11 cellular contexts compared by ENCODE assay signal in the genomic region with DNA sequence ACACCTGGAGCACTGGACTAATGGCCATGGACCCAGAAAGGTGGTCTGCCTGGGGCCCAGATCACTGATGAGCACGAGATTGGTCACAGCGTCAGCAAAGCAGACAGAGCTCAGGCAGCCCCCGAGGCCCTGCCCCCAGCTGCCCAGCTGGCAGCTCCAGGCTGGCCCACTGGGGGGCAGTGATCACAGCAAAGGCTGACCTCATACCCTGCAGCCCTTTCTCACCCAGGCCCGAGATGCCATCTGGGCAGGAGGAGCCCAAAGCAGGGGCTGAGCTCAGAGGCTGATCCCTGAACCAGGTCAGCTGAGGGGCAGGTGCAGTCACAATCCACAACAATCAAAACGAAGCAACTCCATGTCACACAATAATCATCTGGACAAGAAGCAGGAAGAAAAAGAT. TPM values are rescaled to one million over a fixed set of nuclear protein-coding genes. Genes with fewer than 3 reads are reported as not detected.
DNase-seq lines count a peak whose midpoint lies in the region; ATAC-seq and TF ChIP-seq lines count a peak whose summit lies in the region.
"Had no signal": no experiment of that assay in that cellular context is flagged by ENCODE, and none has a peak within 500 bp of the region (broad histone marks: within the 10 kb centered on the region; RNA-seq: fewer than 3 reads in every experiment).

No MANE protein-coding gene starts in this region.

- no peak overlapping the region for H3K4me3 Mint-ChIP-seq in activated naive CD8-positive, alpha-beta T cell treated with anti-CD3 and anti-CD28 coated beads for 36 hours
- H3K4me3 Mint-ChIP-seq in activated naive CD8-positive, alpha-beta T cell treated with anti-CD3 and anti-CD28 coated beads, Interleukin-2, amount 50 U/mL, for 24 hours: no peak overlapping the region
- no peak overlapping the region for H3K4me3 Mint-ChIP-seq in CD4-positive, alpha-beta memory T cell
- no peak overlapping the region for H3K4me3 Mint-ChIP-seq in activated T-helper 2 cell treated with anti-CD3 and anti-CD28 coated beads, Interferon-gamma antibody, Interleukin-2, Interleukin-4, amounts not matched to agents 10 μg/mL and 5 μg/mL and 100 μg/mL, durations not matched to agents 14 hours and 24 hours and 36 hours (ENCODE audit: low read depth)

- ATAC-seq in activated naive CD8-positive, alpha-beta T cell treated with anti-CD3 and anti-CD28 coated beads, Interleukin-2, amount 50 U/mL, for 24 hours: no peak

- no peak overlapping the region for H3K27ac Mint-ChIP-seq in activated naive CD8-positive, alpha-beta T cell treated with anti-CD3 and anti-CD28 coated beads for 36 hours
- H3K27ac Mint-ChIP-seq in activated naive CD8-positive, alpha-beta T cell treated with anti-CD3 and anti-CD28 coated beads, Interleukin-2, amount 50 U/mL, for 24 hours: no peak overlapping the region
- H3K27ac Mint-ChIP-seq in CD4-positive, alpha-beta memory T cell: peak overlapping the region in 3 of 7 donors; percentile 35 to 92 (median 79)
- H3K27ac Mint-ChIP-seq in activated T-helper 2 cell treated with anti-CD3 and anti-CD28 coated beads, Interferon-gamma antibody, Interleukin-2, Interleukin-4, amounts not matched to agents 10 μg/mL and 5 μg/mL and 100 μg/mL, durations not matched to agents 14 hours and 24 hours and 36 hours: no peak overlapping the region

- TF ChIP-seq POLR2A in erythroblast (IDR thresholded peaks at IDR 0.05; ENCODE audit: low read length): no peak
- TF ChIP-seq POLR2A in testis (IDR thresholded peaks at IDR 0.05): no peak

- H3K27ac ChIP-seq in testis: no peak overlapping the region
- H3K27ac ChIP-seq in CD4-positive, alpha-beta memory T cell (ENCODE audit: low read depth, low read length): no peak overlapping the region
- H3K27ac ChIP-seq: colonic mucosa had no signal

- H3K4me1 ChIP-seq in testis: no peaks in the 10 kb centered on the region
- peaks cover 5% of the 10 kb centered on the region for H3K4me1 ChIP-seq in CD4-positive, alpha-beta memory T cell (ENCODE audit: insufficient read depth, low read length)
- H3K4me1 ChIP-seq: colonic mucosa had no signal

- H3K36me3 ChIP-seq in testis (ENCODE audit: low read depth, missing control alignments): no peaks in the 10 kb centered on the region
- no peaks in the 10 kb centered on the region for H3K36me3 ChIP-seq in CD4-positive, alpha-beta memory T cell (ENCODE audit: insufficient read depth, low read length)
- H3K36me3 ChIP-seq: colonic mucosa had no signal

- POLR2A ChIA-PET in CD4-positive, alpha-beta memory T cell (lab: Charles Lee; ENCODE audit: partially characterized antibody): interaction anchor here (1.1 to 3.0 kb wide), 3 partner anchors 11 to 114 kb away, joined by 3 to 15 read pairs (median 4); partner anchors contain the start of genes DYNLRB1 and PIGU

- CTCF ChIA-PET in CD4-positive, alpha-beta memory T cell (lab: Charles Lee; ENCODE audit: partially characterized antibody): interaction anchor here (1.3 to 1.8 kb wide), 4 partner anchors 10 to 208 kb away, joined by 4 to 6 read pairs (median 4); no protein-coding TSS in a partner anchor

- H3K36me3 Mint-ChIP-seq in activated naive CD8-positive, alpha-beta T cell treated with anti-CD3 and anti-CD28 coated beads for 36 hours: peaks cover 3% of the 10 kb centered on the region
- H3K36me3 Mint-ChIP-seq in activated naive CD8-positive, alpha-beta T cell treated with anti-CD3 and anti-CD28 coated beads, Interleukin-2, amount 50 U/mL, for 24 hours (ENCODE audit: low read depth): peaks cover 2% of the 10 kb centered on the region
- peaks cover 0 to 10% of the 10 kb centered on the region in 2 donors for H3K36me3 Mint-ChIP-seq in CD4-positive, alpha-beta memory T cell
- peaks cover 2% of the 10 kb centered on the region for H3K36me3 Mint-ChIP-seq in activated T-helper 2 cell treated with anti-CD3 and anti-CD28 coated beads, Interferon-gamma antibody, Interleukin-2, Interleukin-4, amounts not matched to agents 10 μg/mL and 5 μg/mL and 100 μg/mL, durations not matched to agents 14 hours and 24 hours and 36 hours (ENCODE audit: low read depth)

- H3K27me3 ChIP-seq in testis: no peaks in the 10 kb centered on the region
- no peaks in the 10 kb centered on the region for H3K27me3 ChIP-seq in CD4-positive, alpha-beta memory T cell (ENCODE audit: insufficient read depth, low read length)
- H3K27me3 ChIP-seq: colonic mucosa had no signal

- intact Hi-C loops in testis (cut with DNase I; ENCODE audit: low total_unique reads): no loop called here
- intact Hi-C loops in CD4-positive, alpha-beta memory T cell (cut with micrococcal nuclease): no loop called here
- intact Hi-C loops in activated T-helper 2 cell treated with anti-CD3 and anti-CD28 coated beads, Interferon-gamma antibody, Interleukin-2, Interleukin-4, amounts not matched to agents 10 μg/mL and 5 μg/mL and 100 μg/mL, durations not matched to agents 14 hours and 24 hours and 36 hours (cut with micrococcal nuclease): no loop called here

- H3K27me3 Mint-ChIP-seq in activated naive CD8-positive, alpha-beta T cell treated with anti-CD3 and anti-CD28 coated beads for 36 hours: no peaks in the 10 kb centered on the region
- no peaks in the 10 kb centered on the region for H3K27me3 Mint-ChIP-seq in activated naive CD8-positive, alpha-beta T cell treated with anti-CD3 and anti-CD28 coated beads, Interleukin-2, amount 50 U/mL, for 24 hours
- H3K27me3 Mint-ChIP-seq in CD4-positive, alpha-beta memory T cell: no peaks in the 10 kb centered on the region
- H3K27me3 Mint-ChIP-seq in activated T-helper 2 cell treated with anti-CD3 and anti-CD28 coated beads, Interferon-gamma antibody, Interleukin-2, Interleukin-4, amounts not matched to agents 10 μg/mL and 5 μg/mL and 100 μg/mL, durations not matched to agents 14 hours and 24 hours and 36 hours (ENCODE audit: low read depth): no peaks in the 10 kb centered on the region

- peaks cover 4% of the 10 kb centered on the region for H3K4me1 Mint-ChIP-seq in activated naive CD8-positive, alpha-beta T cell treated with anti-CD3 and anti-CD28 coated beads for 36 hours
- peaks cover 8% of the 10 kb centered on the region for H3K4me1 Mint-ChIP-seq in activated naive CD8-positive, alpha-beta T cell treated with anti-CD3 and anti-CD28 coated beads, Interleukin-2, amount 50 U/mL, for 24 hours
- H3K4me1 Mint-ChIP-seq in CD4-positive, alpha-beta memory T cell: peaks cover 5 to 26% (median 9%) of the 10 kb centered on the region in 4 donors
- H3K4me1 Mint-ChIP-seq in activated T-helper 2 cell treated with anti-CD3 and anti-CD28 coated beads, Interferon-gamma antibody, Interleukin-2, Interleukin-4, amounts not matched to agents 10 μg/mL and 5 μg/mL and 100 μg/mL, durations not matched to agents 14 hours and 24 hours and 36 hours (ENCODE audit: low read depth): peaks cover 5% of the 10 kb centered on the region

- H3K4me3 ChIP-seq in testis: no peak overlapping the region
- H3K4me3 ChIP-seq in CD4-positive, alpha-beta memory T cell (ENCODE audit: low read length in 2 of 2): no peak overlapping the region
- H3K4me3 ChIP-seq: colonic mucosa, skin epidermis had no signal

- H3K9me3 ChIP-seq in testis: no peaks in the 10 kb centered on the region
- no peaks in the 10 kb centered on the region for H3K9me3 ChIP-seq in CD4-positive, alpha-beta memory T cell (ENCODE audit: control insufficient read depth in 1 of 2, low read length in 2 of 2)
- H3K9me3 ChIP-seq: colonic mucosa had no signal

- DNase-seq in activated naive CD8-positive, alpha-beta T cell treated with anti-CD3 and anti-CD28 coated beads for 36 hours: peak; percentile 28
- DNase-seq in activated naive CD8-positive, alpha-beta T cell treated with anti-CD3 and anti-CD28 coated beads, Interleukin-2, amount 50 U/mL, for 24 hours: no peak
- peak; percentile 33 for DNase-seq in NCI-H510A treated with DMSO at 0.1 percent for 48 hours (lab: John Stamatoyannopoulos, UW)
- peak; percentile 29 to 38 for DNase-seq in erythroblast (lab: John Stamatoyannopoulos, UW)
- DNase-seq in testis: no peak
- no peak for DNase-seq in CD4-positive, alpha-beta memory T cell
- no peak for DNase-seq in NCI-H446 treated with DMSO at 0.1 percent for 48 hours (lab: John Stamatoyannopoulos, UW)
- no peak for DNase-seq in activated T-helper 2 cell treated with anti-CD3 and anti-CD28 coated beads, Interferon-gamma antibody, Interleukin-2, Interleukin-4, amounts not matched to agents 10 μg/mL and 5 μg/mL and 100 μg/mL, durations not matched to agents 14 hours and 24 hours and 36 hours (ENCODE audit: low spot score)
- DNase-seq: colonic mucosa, NCI-H2081 had no signal

- WGBS in testis, 2 donors: 69 to 83% methylated on average over 4 to 5 of the region's 5 CpGs

- peak in 2 of 3 experiments; percentile 16 to 30 for TF ChIP-seq CTCF in testis (IDR thresholded peaks at IDR 0.05)

- H3K9me3 Mint-ChIP-seq in activated naive CD8-positive, alpha-beta T cell treated with anti-CD3 and anti-CD28 coated beads for 36 hours: no peaks in the 10 kb centered on the region
- H3K9me3 Mint-ChIP-seq in activated naive CD8-positive, alpha-beta T cell treated with anti-CD3 and anti-CD28 coated beads, Interleukin-2, amount 50 U/mL, for 24 hours: no peaks in the 10 kb centered on the region
- peaks cover 0 to 2% (median 0%) of the 10 kb centered on the region in 8 donors for H3K9me3 Mint-ChIP-seq in CD4-positive, alpha-beta memory T cell
- H3K9me3 Mint-ChIP-seq in activated T-helper 2 cell treated with anti-CD3 and anti-CD28 coated beads, Interferon-gamma antibody, Interleukin-2, Interleukin-4, amounts not matched to agents 10 μg/mL and 5 μg/mL and 100 μg/mL, durations not matched to agents 14 hours and 24 hours and 36 hours: no peaks in the 10 kb centered on the region

RNA-seq across cellular contexts. Expression of gene MAP1LC3A, which starts 4.1 kb away (rescaled TPM):
- total RNA-seq in activated naive CD8-positive, alpha-beta T cell treated with anti-CD3 and anti-CD28 coated beads for 36 hours: under 1 TPM; 0.62 to 0.95 TPM
- total RNA-seq in testis: 100 to 1,000 TPM in 1 of 2 donors, 10 to 100 TPM in 1; 100.0 to 104 TPM
- 62.9 TPM for polyA plus RNA-seq in testis (ENCODE audit: insufficient read depth, low read depth, low replicate concordance)
- 1 to 10 TPM; 2.1 to 2.8 TPM for total RNA-seq in CD4-positive, alpha-beta memory T cell
- 1 to 10 TPM; 3.7 to 7.9 TPM for polyA plus RNA-seq in CD4-positive, alpha-beta memory T cell
- total RNA-seq in activated T-helper 2 cell treated with anti-CD3 and anti-CD28 coated beads, Interferon-gamma antibody, Interleukin-2, Interleukin-4, amounts not matched to agents 10 μg/mL and 5 μg/mL and 100 μg/mL, durations not matched to agents 14 hours and 24 hours and 36 hours: 2.4 and 3.3 TPM in 2 replicates

RNA-seq across cellular contexts. Expression of gene DYNLRB1, which starts 46.4 kb away (rescaled TPM):
- 10 to 100 TPM; 72.0 to 76.9 TPM for total RNA-seq in activated naive CD8-positive, alpha-beta T cell treated with anti-CD3 and anti-CD28 coated beads for 36 hours
- total RNA-seq in testis: 100 to 1,000 TPM in 1 of 2 donors, 10 to 100 TPM in 1; 97.6 to 128 TPM
- polyA plus RNA-seq in testis (ENCODE audit: insufficient read depth, low read depth, low replicate concordance): 155 TPM
- 10 to 100 TPM; 75.5 to 81.0 TPM for total RNA-seq in CD4-positive, alpha-beta memory T cell
- 100 to 1,000 TPM; 237 to 311 TPM for polyA plus RNA-seq in CD4-positive, alpha-beta memory T cell
- total RNA-seq in activated T-helper 2 cell treated with anti-CD3 and anti-CD28 coated beads, Interferon-gamma antibody, Interleukin-2, Interleukin-4, amounts not matched to agents 10 μg/mL and 5 μg/mL and 100 μg/mL, durations not matched to agents 14 hours and 24 hours and 36 hours: 104 and 112 TPM in 2 replicates

Comparison
In these comparisons a context has a peak if more than half of its experiments do, and no peak if none do; other contexts are left out.
1. DNase-seq: peak in activated naive CD8-positive, alpha-beta T cell treated with anti-CD3 and anti-CD28 coated beads for 36 hours (single experiment), NCI-H510A treated with DMSO at 0.1 percent for 48 hours (single experiment) and erythroblast (2 of 2); none in activated naive CD8-positive, alpha-beta T cell treated with anti-CD3 and anti-CD28 coated beads, Interleukin-2, amount 50 U/mL, for 24 hours (single experiment), testis (single experiment), CD4-positive, alpha-beta memory T cell (0 of 5), NCI-H446 treated with DMSO at 0.1 percent for 48 hours (single experiment) and activated T-helper 2 cell treated with anti-CD3 and anti-CD28 coated beads, Interferon-gamma antibody, Interleukin-2, Interleukin-4, amounts not matched to agents 10 μg/mL and 5 μg/mL and 100 μg/mL, durations not matched to agents 14 hours and 24 hours and 36 hours (single experiment).
2. RNA of gene MAP1LC3A, which starts 4.1 kb away (total RNA-seq): 100.0 to 104 TPM in testis; 2.1 to 2.8 TPM in CD4-positive, alpha-beta memory T cell, 2.4 to 3.3 TPM in activated T-helper 2 cell treated with anti-CD3 and anti-CD28 coated beads, Interferon-gamma antibody, Interleukin-2, Interleukin-4, amounts not matched to agents 10 μg/mL and 5 μg/mL and 100 μg/mL, durations not matched to agents 14 hours and 24 hours and 36 hours and 0.62 to 0.95 TPM in activated naive CD8-positive, alpha-beta T cell treated with anti-CD3 and anti-CD28 coated beads for 36 hours; every median in the first group is over 10 times any median in the second.